Comparison of ENCODE assay signal across 34 cellular contexts in the genomic region with DNA sequence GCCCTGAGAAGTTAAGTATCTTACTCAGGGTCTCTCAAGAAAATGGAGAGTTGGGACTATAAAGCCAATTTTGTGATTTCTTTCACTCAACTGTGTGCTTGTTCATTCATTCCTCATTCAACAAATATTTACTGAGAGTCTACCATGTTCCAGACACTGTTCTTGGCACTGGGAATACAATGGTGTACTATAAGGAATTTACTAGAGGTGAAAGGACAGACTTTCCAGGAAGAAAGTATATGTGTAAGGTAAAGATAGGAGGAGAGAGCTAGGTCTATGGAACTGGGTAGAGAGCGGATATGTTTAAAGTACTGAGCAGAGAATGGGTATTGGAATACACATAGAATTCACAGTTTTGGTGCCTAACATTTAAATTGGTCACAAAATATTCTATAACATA.
"Had no signal": no experiment of that assay in that cellular context is flagged by ENCODE, and none has a peak within 500 bp of the region (broad histone marks: within the 10 kb centered on the region; RNA-seq: fewer than 3 reads in every experiment).

No MANE protein-coding gene starts in this region.

- H3K36me3 ChIP-seq: adrenal gland had no signal

- H3K27me3 Mint-ChIP-seq: activated B cell treated with CpG ODN at 0.5 μM for 24 hours; activated CD4-positive, alpha-beta memory T cell treated with anti-CD3 and anti-CD28 coated beads for 36 hours; activated CD4-positive, alpha-beta T cell treated with anti-CD3 and anti-CD28 coated beads, Interleukin-2, amount 10 ng/mL, durations not matched to agents 24 days and 14 days; activated CD8-positive, alpha-beta T cell treated with anti-CD3 and anti-CD28 coated beads for 36 hours; activated naive CD8-positive, alpha-beta T cell treated with anti-CD3 and anti-CD28 coated beads for 36 hours; activated T-helper 17 cell treated with anti-CD3 and anti-CD28 coated beads, Interleukin-2, amount 50 U/mL, for 72 hours; brain had no signal

- ATAC-seq: activated CD8-positive, alpha-beta T cell treated with anti-CD3 and anti-CD28 coated beads for 36 hours; activated naive CD4-positive, alpha-beta T cell treated with anti-CD3 and anti-CD28 coated beads, Interleukin-2, amount 50 U/mL, for 72 hours; activated T-cell treated with anti-CD3 and anti-CD28 coated beads, Interleukin-2, amount 50 U/mL, for 4 hours; activated T-cell treated with anti-CD3 and anti-CD28 coated beads, Interleukin-2, amount 50 U/mL, for 72 hours; activated T-helper 17 cell treated with anti-CD3 and anti-CD28 coated beads, Interleukin-2, amount 50 U/mL, for 72 hours had no signal

- H3K27me3 ChIP-seq: adrenal gland had no signal

- H3K9me3 Mint-ChIP-seq: activated B cell treated with CpG ODN at 0.5 μM for 24 hours; activated CD4-positive, alpha-beta memory T cell treated with anti-CD3 and anti-CD28 coated beads for 36 hours; activated CD4-positive, alpha-beta T cell treated with anti-CD3 and anti-CD28 coated beads, Interleukin-2, amount 10 ng/mL, durations not matched to agents 24 days and 14 days; activated CD8-positive, alpha-beta T cell treated with anti-CD3 and anti-CD28 coated beads for 36 hours; activated naive CD4-positive, alpha-beta T cell treated with anti-CD3 and anti-CD28 coated beads for 36 hours; activated naive CD4-positive, alpha-beta T cell treated with anti-CD3 and anti-CD28 coated beads, Interleukin-2, amount 50 U/mL, for 72 hours; activated naive CD8-positive, alpha-beta T cell treated with anti-CD3 and anti-CD28 coated beads for 36 hours; activated T-cell treated with anti-CD3 and anti-CD28 coated beads, Interleukin-2, amount 50 U/mL, for 4 hours; activated T-cell treated with anti-CD3 and anti-CD28 coated beads, Interleukin-2, amount 50 U/mL, for 72 hours; activated T-helper 1 cell treated with anti-CD3 and anti-CD28 coated beads, Interleukin-12 subunit alpha, Interleukin-12 subunit beta, Interleukin-2, Interleukin-4 antibody, amounts not matched to agents 30 ng/mL and 10 ng/mL and 1 ng/mL, durations not matched to agents 14 hours and 24 hours and 36 hours; activated T-helper 17 cell treated with anti-CD3 and anti-CD28 coated beads, Interleukin-2, amount 50 U/mL, for 72 hours; brain; T-helper 1 cell treated with Interleukin-12 subunit alpha and Interleukin-12 subunit beta and Interleukin-4 antibody, amounts not matched to agents 30 μg/mL and 1 μg/mL, for 36 hours; T-helper 2 cell treated with Interferon-gamma antibody and Interleukin-4, amounts not matched to agents 5 μg/mL and 100 μg/mL, for 36 hours had no signal

- H3K4me1 ChIP-seq: adrenal gland had no signal

- H3K4me3 ChIP-seq: adrenal gland had no signal

- H3K4me3 Mint-ChIP-seq: activated B cell treated with CpG ODN at 0.5 μM for 24 hours; activated CD4-positive, alpha-beta memory T cell treated with anti-CD3 and anti-CD28 coated beads for 36 hours; activated CD4-positive, alpha-beta T cell treated with anti-CD3 and anti-CD28 coated beads, Interleukin-2, amount 10 ng/mL, durations not matched to agents 24 days and 14 days; activated CD8-positive, alpha-beta T cell treated with anti-CD3 and anti-CD28 coated beads for 36 hours; activated naive CD4-positive, alpha-beta T cell treated with anti-CD3 and anti-CD28 coated beads for 36 hours; activated naive CD8-positive, alpha-beta T cell treated with anti-CD3 and anti-CD28 coated beads for 36 hours; activated T-cell treated with anti-CD3 and anti-CD28 coated beads, Interleukin-2, amount 50 U/mL, for 4 hours; activated T-cell treated with anti-CD3 and anti-CD28 coated beads, Interleukin-2, amount 50 U/mL, for 72 hours; activated T-helper 1 cell treated with anti-CD3 and anti-CD28 coated beads, Interleukin-12 subunit alpha, Interleukin-12 subunit beta, Interleukin-2, Interleukin-4 antibody, amounts not matched to agents 30 ng/mL and 10 ng/mL and 1 ng/mL, durations not matched to agents 14 hours and 24 hours and 36 hours; activated T-helper 17 cell treated with anti-CD3 and anti-CD28 coated beads, Interleukin-2, amount 50 U/mL, for 72 hours; brain; T-helper 1 cell treated with Interleukin-12 subunit alpha and Interleukin-12 subunit beta and Interleukin-4 antibody, amounts not matched to agents 30 μg/mL and 1 μg/mL, for 36 hours; T-helper 2 cell treated with Interferon-gamma antibody and Interleukin-4, amounts not matched to agents 5 μg/mL and 100 μg/mL, for 36 hours had no signal

- DNase-seq: activated B cell treated with CpG ODN at 0.5 μM for 24 hours; activated CD4-positive, alpha-beta memory T cell treated with anti-CD3 and anti-CD28 coated beads for 36 hours; activated CD4-positive, alpha-beta T cell treated with anti-CD3 and anti-CD28 coated beads for 4 hours; activated CD4-positive, alpha-beta T cell treated with anti-CD3 and anti-CD28 coated beads, Interleukin-2, amount 10 ng/mL, durations not matched to agents 24 days and 14 days; activated CD4-positive, alpha-beta T cell treated with anti-CD3 and anti-CD28 coated beads, Interleukin-2, amount 50 U/mL, for 1 hour; activated CD4-positive, alpha-beta T cell treated with anti-CD3 and anti-CD28 coated beads, Interleukin-2, amount 50 U/mL, for 4 hours; activated CD4-positive, CD25-positive, alpha-beta regulatory T cell treated with anti-CD3 and anti-CD28 coated beads, Interleukin-2, amount 50 U/mL, for 72 hours; activated CD8-positive, alpha-beta memory T cell treated with anti-CD3 and anti-CD28 coated beads, Interleukin-2, amount 50 U/mL, for 4 hours; activated CD8-positive, alpha-beta T cell treated with anti-CD3 and anti-CD28 coated beads for 36 hours; activated effector memory CD4-positive, alpha-beta T cell treated with anti-CD3 and anti-CD28 coated beads, Interleukin-2, amount 50 U/mL, for 16 hours; activated gamma-delta T cell treated with Interleukin-2 at 50 U/mL for 16 hours; activated naive CD4-positive, alpha-beta T cell; activated naive CD4-positive, alpha-beta T cell treated with anti-CD3 and anti-CD28 coated beads for 36 hours; activated naive CD4-positive, alpha-beta T cell treated with anti-CD3 and anti-CD28 coated beads, Interleukin-2, amount 50 U/mL, for 16 hours; activated naive CD8-positive, alpha-beta T cell treated with anti-CD3 and anti-CD28 coated beads for 36 hours; activated T-cell treated with anti-CD3 and anti-CD28 coated beads for 4 hours; activated T-cell treated with anti-CD3 and anti-CD28 coated beads, Interleukin-2, amount 50 U/mL, for 1 hour; activated T-cell treated with anti-CD3 and anti-CD28 coated beads, Interleukin-2, amount 50 U/mL, for 4 hours; activated T-cell treated with anti-CD3 and anti-CD28 coated beads, Interleukin-2, amount 50 U/mL, for 72 hours; adrenal gland; amniotic stem cell; aorta; central memory CD4-positive, alpha-beta T cell; T-helper 1 cell; T-helper 2 cell; T-helper 9 cell had no signal

- H3K9me3 ChIP-seq: adrenal gland had no signal

- H3K4me1 Mint-ChIP-seq: activated CD4-positive, alpha-beta T cell treated with anti-CD3 and anti-CD28 coated beads, Interleukin-2, amount 10 ng/mL, durations not matched to agents 24 days and 14 days; activated T-helper 17 cell treated with anti-CD3 and anti-CD28 coated beads, Interleukin-2, amount 50 U/mL, for 72 hours; brain had no signal

- H3K27ac ChIP-seq: adrenal gland, VCaP had no signal

- FAIRE-seq: TTC549 had no signal

- H3K27ac Mint-ChIP-seq: activated B cell treated with CpG ODN at 0.5 μM for 24 hours; activated CD4-positive, alpha-beta memory T cell treated with anti-CD3 and anti-CD28 coated beads for 36 hours; activated CD4-positive, alpha-beta T cell treated with anti-CD3 and anti-CD28 coated beads, Interleukin-2, amount 10 ng/mL, durations not matched to agents 24 days and 14 days; activated CD8-positive, alpha-beta T cell treated with anti-CD3 and anti-CD28 coated beads for 36 hours; activated naive CD4-positive, alpha-beta T cell treated with anti-CD3 and anti-CD28 coated beads for 36 hours; activated naive CD4-positive, alpha-beta T cell treated with anti-CD3 and anti-CD28 coated beads, Interleukin-2, amount 50 U/mL, for 72 hours; activated naive CD8-positive, alpha-beta T cell treated with anti-CD3 and anti-CD28 coated beads for 36 hours; activated T-cell treated with anti-CD3 and anti-CD28 coated beads, Interleukin-2, amount 50 U/mL, for 72 hours; activated T-helper 1 cell treated with anti-CD3 and anti-CD28 coated beads, Interleukin-12 subunit alpha, Interleukin-12 subunit beta, Interleukin-2, Interleukin-4 antibody, amounts not matched to agents 30 ng/mL and 10 ng/mL and 1 ng/mL, durations not matched to agents 14 hours and 24 hours and 36 hours; activated T-helper 17 cell treated with anti-CD3 and anti-CD28 coated beads, Interleukin-2, amount 50 U/mL, for 72 hours; brain; T-helper 1 cell treated with Interleukin-12 subunit alpha and Interleukin-12 subunit beta and Interleukin-4 antibody, amounts not matched to agents 30 μg/mL and 1 μg/mL, for 36 hours; T-helper 2 cell treated with Interferon-gamma antibody and Interleukin-4, amounts not matched to agents 5 μg/mL and 100 μg/mL, for 36 hours had no signal
